In the genomic region with DNA sequence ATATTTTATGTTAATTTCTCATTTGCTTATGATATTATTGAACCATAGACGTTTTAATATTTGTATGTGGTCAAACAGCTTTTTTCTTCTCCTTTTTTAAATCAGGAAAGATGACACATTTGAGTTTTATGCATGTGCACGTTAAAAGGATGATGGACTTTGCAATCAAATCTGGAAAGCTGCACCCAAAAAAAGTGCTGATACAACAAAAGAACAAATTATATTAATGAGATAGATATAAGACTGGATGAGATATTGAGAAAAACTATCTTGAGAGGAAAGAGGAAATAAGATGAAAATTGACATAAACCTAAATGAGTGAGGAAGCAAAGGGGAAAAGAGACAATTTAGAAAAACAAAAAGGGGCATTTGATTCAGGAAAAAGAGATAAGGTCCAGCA, we compare ENCODE assay signal across 29 cellular contexts.
"Had no signal": no experiment of that assay in that cellular context is flagged by ENCODE, and none has a peak within 500 bp of the region (broad histone marks: within the 10 kb centered on the region; RNA-seq: fewer than 3 reads in every experiment).

No MANE protein-coding gene starts in this region.

- H3K36me3 Mint-ChIP-seq: activated naive CD4-positive, alpha-beta T cell treated with anti-CD3 and anti-CD28 coated beads, Interleukin-2, amount 50 U/mL, for 72 hours; brain had no signal

- H3K27me3 Mint-ChIP-seq: activated B cell treated with CpG ODN at 0.5 μM for 24 hours; activated CD4-positive, alpha-beta T cell treated with anti-CD3 and anti-CD28 coated beads, Interleukin-2, amount 10 ng/mL, durations not matched to agents 24 days and 14 days; activated CD8-positive, alpha-beta memory T cell treated with anti-CD3 and anti-CD28 coated beads, Interleukin-2, amount 10 ng/mL, durations not matched to agents 7 days and 5 days; activated T-cell treated with anti-CD3 and anti-CD28 coated beads, Interleukin-2, amount 50 U/mL, for 24 hours; brain; T-helper 17 cell had no signal

- H3K9me3 ChIP-seq: Peyer's patch, SJSA1 had no signal

- ATAC-seq: activated CD8-positive, alpha-beta memory T cell treated with anti-CD3 and anti-CD28 coated beads, Interleukin-2, amount 10 ng/mL, durations not matched to agents 7 days and 5 days; activated naive CD4-positive, alpha-beta T cell treated with anti-CD3 and anti-CD28 coated beads, Interleukin-2, amount 50 U/mL, for 72 hours; T-helper 17 cell had no signal

- H3K4me3 Mint-ChIP-seq: activated B cell treated with CpG ODN at 0.5 μM for 24 hours; activated CD4-positive, alpha-beta T cell treated with anti-CD3 and anti-CD28 coated beads, Interleukin-2, amount 10 ng/mL, durations not matched to agents 24 days and 14 days; activated CD8-positive, alpha-beta memory T cell treated with anti-CD3 and anti-CD28 coated beads, Interleukin-2, amount 10 ng/mL, durations not matched to agents 7 days and 5 days; activated T-cell treated with anti-CD3 and anti-CD28 coated beads, Interleukin-2, amount 50 U/mL, for 24 hours; activated T-helper 1 cell treated with anti-CD3 and anti-CD28 coated beads, Interleukin-12 subunit alpha, Interleukin-12 subunit beta, Interleukin-2, Interleukin-4 antibody, amounts not matched to agents 30 ng/mL and 10 ng/mL and 1 ng/mL, durations not matched to agents 14 hours and 24 hours and 36 hours; brain; T-helper 17 cell had no signal

- H3K27ac ChIP-seq: Peyer's patch, RWPE1, SJSA1 had no signal

- H3K9me3 Mint-ChIP-seq: activated B cell treated with CpG ODN at 0.5 μM for 24 hours; activated CD4-positive, alpha-beta T cell treated with anti-CD3 and anti-CD28 coated beads, Interleukin-2, amount 10 ng/mL, durations not matched to agents 24 days and 14 days; activated T-helper 1 cell treated with anti-CD3 and anti-CD28 coated beads, Interleukin-12 subunit alpha, Interleukin-12 subunit beta, Interleukin-2, Interleukin-4 antibody, amounts not matched to agents 30 ng/mL and 10 ng/mL and 1 ng/mL, durations not matched to agents 14 hours and 24 hours and 36 hours had no signal

- H3K4me3 ChIP-seq: Peyer's patch, SJSA1 had no signal

- H3K27me3 ChIP-seq: Peyer's patch, SJSA1 had no signal

- H3K27ac Mint-ChIP-seq: activated B cell treated with CpG ODN at 0.5 μM for 24 hours; activated CD4-positive, alpha-beta T cell treated with anti-CD3 and anti-CD28 coated beads, Interleukin-2, amount 10 ng/mL, durations not matched to agents 24 days and 14 days; activated CD8-positive, alpha-beta memory T cell treated with anti-CD3 and anti-CD28 coated beads, Interleukin-2, amount 10 ng/mL, durations not matched to agents 7 days and 5 days; activated naive CD4-positive, alpha-beta T cell treated with anti-CD3 and anti-CD28 coated beads, Interleukin-2, amount 50 U/mL, for 72 hours; activated T-cell treated with anti-CD3 and anti-CD28 coated beads, Interleukin-2, amount 50 U/mL, for 24 hours; activated T-helper 1 cell treated with anti-CD3 and anti-CD28 coated beads, Interleukin-12 subunit alpha, Interleukin-12 subunit beta, Interleukin-2, Interleukin-4 antibody, amounts not matched to agents 30 ng/mL and 10 ng/mL and 1 ng/mL, durations not matched to agents 14 hours and 24 hours and 36 hours; brain; T-helper 17 cell had no signal

- H3K4me1 ChIP-seq: Peyer's patch, SJSA1 had no signal

- FAIRE-seq: astrocyte, TTC549 had no signal

- H3K36me3 ChIP-seq: Peyer's patch, SJSA1 had no signal

- DNase-seq: activated B cell treated with CpG ODN at 0.5 μM for 24 hours; activated CD4-positive, alpha-beta T cell treated with anti-CD3 and anti-CD28 coated beads for 1 hour; activated CD4-positive, alpha-beta T cell treated with anti-CD3 and anti-CD28 coated beads, Interleukin-2, amount 10 ng/mL, durations not matched to agents 24 days and 14 days; activated CD4-positive, alpha-beta T cell treated with anti-CD3 and anti-CD28 coated beads, Interleukin-2, amount 50 U/mL, for 48 hours; activated CD8-positive, alpha-beta memory T cell treated with anti-CD3 and anti-CD28 coated beads, Interleukin-2, amount 10 ng/mL, durations not matched to agents 7 days and 5 days; activated effector memory CD4-positive, alpha-beta T cell treated with Interleukin-2 at 50 U/mL for 16 hours; activated naive CD4-positive, alpha-beta T cell; activated T-cell treated with anti-CD3 and anti-CD28 coated beads, Interleukin-2, amount 50 U/mL, for 24 hours; amygdala; MM.1S; NCI-H1105; NCI-H1436; NCI-H1694 treated with DMSO at 0.1 percent for 48 hours; NCI-H2029 treated with DMSO at 0.1 percent for 48 hours; NCI-H345; NCI-H510A; NCI-H526 treated with DMSO at 0.1 percent for 48 hours; NCI-H82; Peyer's patch; SHP77; T-helper 17 cell; T-helper 9 cell had no signal

- H3K4me1 Mint-ChIP-seq: activated B cell treated with CpG ODN at 0.5 μM for 24 hours; activated CD4-positive, alpha-beta T cell treated with anti-CD3 and anti-CD28 coated beads, Interleukin-2, amount 10 ng/mL, durations not matched to agents 24 days and 14 days; activated CD8-positive, alpha-beta memory T cell treated with anti-CD3 and anti-CD28 coated beads, Interleukin-2, amount 10 ng/mL, durations not matched to agents 7 days and 5 days; T-helper 17 cell had no signal
